Comparison of ENCODE assay signal across 2 cellular contexts in the genomic region with DNA sequence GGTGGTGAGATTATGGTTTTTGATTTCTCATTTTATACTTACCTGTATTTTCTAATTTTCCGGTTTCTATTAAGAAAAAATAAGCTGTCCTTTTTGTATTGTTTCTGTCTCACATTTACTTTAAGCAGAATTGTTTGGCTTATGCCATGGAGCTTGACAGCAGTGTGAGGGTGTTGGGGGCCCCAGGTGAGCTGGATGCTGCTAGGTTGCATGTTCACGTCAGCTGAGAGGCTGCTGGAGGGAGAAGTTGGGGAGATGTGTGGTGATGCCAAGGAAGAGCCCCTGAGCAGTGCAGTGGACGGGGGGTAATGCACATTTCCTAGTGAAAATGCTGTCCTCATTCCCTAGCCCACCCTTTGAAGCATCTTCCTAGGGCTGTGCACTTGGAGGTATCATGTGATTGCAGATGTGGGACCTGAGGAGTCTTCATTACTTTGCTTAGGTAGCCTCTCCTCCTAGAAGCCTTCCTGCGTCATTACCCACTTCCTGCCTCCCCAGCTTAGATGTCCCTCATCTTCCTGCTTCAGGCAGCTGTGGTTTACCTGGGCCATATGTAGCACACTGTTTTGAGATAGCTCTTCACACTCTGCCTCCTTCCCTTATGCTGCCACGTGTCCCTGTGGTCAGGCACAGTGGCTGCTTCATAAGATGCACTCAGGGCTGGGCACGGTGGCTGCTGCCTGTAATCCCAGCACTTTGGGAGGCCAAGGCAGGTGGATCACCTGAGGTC.
TF ChIP-seq lines count a peak whose summit lies in the region.

No MANE protein-coding gene starts in this region.

TF ChIP-seq in liver, 16 proteins besides CTCF, POLR2A, EP300 and RAD21:
- no peak for TF ChIP-seq NR2F2 (IDR thresholded peaks at IDR 0.05)
- peak in 1 of 2 donors; percentile 29 for TF ChIP-seq GABPA (IDR thresholded peaks at IDR 0.05 in 1 of 2, conservative IDR thresholded peaks at IDR 0.05 in 1 of 2)
- no peak for TF ChIP-seq YY1 (IDR thresholded peaks at IDR 0.05)
- TF ChIP-seq TAF1 (conservative IDR thresholded peaks at IDR 0.05) = no peak
- peak; percentile 17 for TF ChIP-seq SP1 (IDR thresholded peaks at IDR 0.05)
- TF ChIP-seq HNF4A (conservative IDR thresholded peaks at IDR 0.05) = no peak

TF ChIP-seq in HepG2, 621 proteins besides CTCF, POLR2A, EP300 and RAD21:
- TF ChIP-seq KDM6A (CRISPR knock-in tag; IDR thresholded peaks at IDR 0.05; ENCODE audit: low read depth) (no peak), TSC22D2 (CRISPR knock-in tag; IDR thresholded peaks at IDR 0.05; ENCODE audit: borderline replicate concordance) (no peak), SETDB1 (CRISPR knock-in tag; IDR thresholded peaks at IDR 0.05; ENCODE audit: borderline replicate concordance) (no peak), RXRA (CRISPR knock-in tag; IDR thresholded peaks at IDR 0.05) (no peak), RFX5 (IDR thresholded peaks at IDR 0.05; ENCODE audit: low read depth, low read length) (no peak)
- TF ChIP-seq, protein P1, sequence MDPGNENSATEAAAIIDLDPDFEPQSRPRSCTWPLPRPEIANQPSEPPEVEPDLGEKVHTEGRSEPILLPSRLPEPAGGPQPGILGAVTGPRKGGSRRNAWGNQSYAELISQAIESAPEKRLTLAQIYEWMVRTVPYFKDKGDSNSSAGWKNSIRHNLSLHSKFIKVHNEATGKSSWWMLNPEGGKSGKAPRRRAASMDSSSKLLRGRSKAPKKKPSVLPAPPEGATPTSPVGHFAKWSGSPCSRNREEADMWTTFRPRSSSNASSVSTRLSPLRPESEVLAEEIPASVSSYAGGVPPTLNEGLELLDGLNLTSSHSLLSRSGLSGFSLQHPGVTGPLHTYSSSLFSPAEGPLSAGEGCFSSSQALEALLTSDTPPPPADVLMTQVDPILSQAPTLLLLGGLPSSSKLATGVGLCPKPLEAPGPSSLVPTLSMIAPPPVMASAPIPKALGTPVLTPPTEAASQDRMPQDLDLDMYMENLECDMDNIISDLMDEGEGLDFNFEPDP (CRISPR knock-in tag; conservative IDR thresholded peaks at IDR 0.05) = no peak
- TF ChIP-seq, protein P2, sequence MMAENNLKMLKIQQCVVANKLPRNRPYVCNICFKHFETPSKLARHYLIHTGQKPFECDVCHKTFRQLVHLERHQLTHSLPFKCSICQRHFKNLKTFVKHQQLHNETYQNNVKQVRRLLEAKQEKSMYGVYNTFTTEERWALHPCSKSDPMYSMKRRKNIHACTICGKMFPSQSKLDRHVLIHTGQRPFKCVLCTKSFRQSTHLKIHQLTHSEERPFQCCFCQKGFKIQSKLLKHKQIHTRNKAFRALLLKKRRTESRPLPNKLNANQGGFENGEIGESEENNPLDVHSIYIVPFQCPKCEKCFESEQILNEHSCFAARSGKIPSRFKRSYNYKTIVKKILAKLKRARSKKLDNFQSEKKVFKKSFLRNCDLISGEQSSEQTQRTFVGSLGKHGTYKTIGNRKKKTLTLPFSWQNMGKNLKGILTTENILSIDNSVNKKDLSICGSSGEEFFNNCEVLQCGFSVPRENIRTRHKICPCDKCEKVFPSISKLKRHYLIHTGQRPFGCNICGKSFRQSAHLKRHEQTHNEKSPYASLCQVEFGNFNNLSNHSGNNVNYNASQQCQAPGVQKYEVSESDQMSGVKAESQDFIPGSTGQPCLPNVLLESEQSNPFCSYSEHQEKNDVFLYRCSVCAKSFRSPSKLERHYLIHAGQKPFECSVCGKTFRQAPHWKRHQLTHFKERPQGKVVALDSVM (CRISPR knock-in tag; IDR thresholded peaks at IDR 0.05) = no peak
